ENCODE assay signal across 8 cellular contexts in genomic region chr16:30651124-30652004, GRCh38. TPM values are rescaled to one million over a fixed set of nuclear protein-coding genes. Genes with fewer than 3 reads are reported as not detected.
DNase-seq lines count a peak whose midpoint lies in the region; ATAC-seq and TF ChIP-seq lines count a peak whose summit lies in the region.

No MANE protein-coding gene starts in this region.

- POLR2A ChIA-PET in A673 (lab: Charles Lee; ENCODE audit: low non-redundant PET) = no interaction called here

- intact Hi-C loops in A673 (cut with micrococcal nuclease; ENCODE audit: unreplicated experiment) = no loop called here

- H3K27ac ChIP-seq in A673 (ENCODE audit: low read depth, low read length, poor library complexity, severe bottlenecking) = peak overlapping the region; percentile 85

- peak; percentile 53 for TF ChIP-seq CTCF in A673 (conservative IDR thresholded peaks at IDR 0.05; ENCODE audit: low read depth, low read length)

- CTCF ChIA-PET in A673 (lab: Charles Lee) = interaction anchor here (0.5 kb wide), 1 partner anchor 240 kb away, joined by 3 read pairs; no protein-coding TSS in a partner anchor

- H3K4me3 ChIP-seq in A673 (ENCODE audit: low read depth, low read length, poor library complexity, severe bottlenecking) = peak overlapping the region; percentile 86

- peaks cover 28% of the 10 kb centered on the region for H3K36me3 ChIP-seq in A673 (ENCODE audit: insufficient read depth, low read length, poor library complexity, severe bottlenecking)

- DNase-seq in A673 (ENCODE audit: low spot score) (peak; percentile 65), NCI-H524 (lab: John Stamatoyannopoulos, UW) (peak; percentile 61 to 78), ecto neural progenitor cell (ENCODE audit: low spot score) (peak; percentile 81), lung microvascular endothelial cell (ENCODE audit: low read depth in 2 of 2) (peak; percentile 75 to 78)
- peak; percentile 74 to 80 for DNase-seq in activated CD4-positive, alpha-beta T cell treated with anti-CD3 and anti-CD28 coated beads, Interleukin-2, amount 50 U/mL, for 48 hours
- peak; percentile 49 for DNase-seq in stimulated activated CD8-positive, alpha-beta memory T cell treated with anti-CD3 and anti-CD28 coated beads, Interleukin-12 subunit alpha, Interleukin-12 subunit beta, amount 100 ng/mL, for 1 hour (ENCODE audit: low read depth)

- no peaks in the 10 kb centered on the region for H3K27me3 ChIP-seq in A673 (replicated peaks; ENCODE audit: insufficient read depth, low read depth, low read length, poor library complexity)

- BruUV-seq in A673 (replicated peaks; lab: Mats Ljungman, UMichigan) = no TSS peak

- peak; percentile 53 for TF ChIP-seq POLR2A in GM18505 (IDR thresholded peaks at IDR 0.05; ENCODE audit: borderline replicate concordance, extremely low read depth, insufficient read depth, insufficient read length)

- no peaks in the 10 kb centered on the region for H3K9me3 ChIP-seq in A673 (ENCODE audit: low read depth, low read length, poor library complexity, severe bottlenecking)

- ATAC-seq in GM18505 (IDR thresholded peaks at IDR 0.05; ENCODE audit: unreplicated experiment) (peak; percentile 50), HG03045 (IDR thresholded peaks at IDR 0.05; ENCODE audit: unreplicated experiment) (peak; percentile 44)

- H3K4me1 ChIP-seq in A673 (ENCODE audit: insufficient read depth, low read length, poor library complexity, severe bottlenecking) = peaks cover 5% of the 10 kb centered on the region

RNA-seq across cellular contexts. Expression of gene PRR14, which starts 0.6 kb away (rescaled TPM):
- 35.7 and 44.6 TPM in 2 replicates for total RNA-seq in A673 (2021)
- total RNA-seq in lung microvascular endothelial cell = 4.1 and 4.4 TPM in 2 replicates

RNA-seq across cellular contexts. Expression of gene FBRS, which starts 6.9 kb away (rescaled TPM):
- total RNA-seq in A673 (2021) (71.2 and 79.9 TPM in 2 replicates), lung microvascular endothelial cell (7.8 and 13.3 TPM in 2 replicates)

RNA-seq across cellular contexts. Expression of gene ZNF689, which starts 41.2 kb away (rescaled TPM):
- total RNA-seq in A673 (2021) = 18.1 and 21.1 TPM in 2 replicates
- total RNA-seq in lung microvascular endothelial cell = 3.1 and 4.0 TPM in 2 replicates

RNA-seq across cellular contexts. Expression of gene SRCAP, which starts 47.6 kb away (rescaled TPM):
- total RNA-seq in A673 (2021) = 86.2 and 104 TPM in 2 replicates
- 16.6 and 24.8 TPM in 2 replicates for total RNA-seq in lung microvascular endothelial cell

Comparison
In these comparisons a context has a peak if more than half of its experiments do, and no peak if none do; other contexts are left out.
1. Peak in every context shown above with its lines: DNase-seq, ATAC-seq, H3K4me3 ChIP-seq and H3K27ac ChIP-seq.